22 cellular contexts compared by ENCODE assay signal in the genomic region with DNA sequence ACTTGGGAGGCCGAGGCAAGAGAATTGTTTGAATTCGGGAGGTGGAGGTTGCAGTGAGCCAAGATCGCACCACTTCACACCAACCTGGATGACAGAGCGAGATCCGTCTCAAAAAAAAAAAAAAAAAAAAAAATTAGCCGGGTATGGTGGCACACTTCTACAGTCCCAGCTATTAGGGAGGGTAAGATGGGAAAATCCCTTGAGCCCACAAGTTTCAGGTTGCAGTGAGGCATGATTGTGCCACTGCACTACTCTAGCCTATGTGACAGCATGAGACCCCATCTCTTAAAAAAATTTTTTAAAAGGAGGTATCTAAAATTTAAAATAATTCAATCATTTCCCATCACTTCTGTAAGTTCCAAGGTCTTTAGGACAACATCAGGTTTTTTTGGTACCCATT. TPM values are rescaled to one million over a fixed set of nuclear protein-coding genes. Genes with fewer than 3 reads are reported as not detected.
DNase-seq lines count a peak whose midpoint lies in the region; ATAC-seq lines count a peak whose summit lies in the region.
"Had no signal": no experiment of that assay in that cellular context is flagged by ENCODE, and none has a peak within 500 bp of the region (broad histone marks: within the 10 kb centered on the region; RNA-seq: fewer than 3 reads in every experiment).

No MANE protein-coding gene starts in this region.

- H3K27me3 Mint-ChIP-seq in activated T-cell treated with anti-CD3 and anti-CD28 coated beads, Interleukin-2, amount 50 U/mL, for 24 hours: no peaks in the 10 kb centered on the region
- no peaks in the 10 kb centered on the region for H3K27me3 Mint-ChIP-seq in T-helper 17 cell

- peaks cover 41% of the 10 kb centered on the region for H3K4me1 Mint-ChIP-seq in activated T-cell treated with anti-CD3 and anti-CD28 coated beads, Interleukin-2, amount 50 U/mL, for 24 hours (ENCODE audit: low read depth)
- H3K4me1 Mint-ChIP-seq in T-helper 17 cell: peaks cover 32% of the 10 kb centered on the region

- H3K9me3 Mint-ChIP-seq in activated T-cell treated with anti-CD3 and anti-CD28 coated beads, Interleukin-2, amount 50 U/mL, for 24 hours: no peaks in the 10 kb centered on the region

- ATAC-seq in GM18868 (IDR thresholded peaks at IDR 0.05; ENCODE audit: unreplicated experiment): peak; percentile 76
- ATAC-seq in T-helper 17 cell: no peak
- ATAC-seq in stimulated activated naive CD8-positive, alpha-beta T cell treated with anti-CD3 and anti-CD28 coated beads, Interleukin-15, Interleukin-2, amounts not matched to agents 100 U/mL and 50 U/mL, for 24 hours: peak; percentile 71
- ATAC-seq: Panc1 had no signal

- peaks cover 78% of the 10 kb centered on the region for H3K36me3 Mint-ChIP-seq in activated T-cell treated with anti-CD3 and anti-CD28 coated beads, Interleukin-2, amount 50 U/mL, for 24 hours (ENCODE audit: low read depth)
- peaks cover 10% of the 10 kb centered on the region for H3K36me3 Mint-ChIP-seq in T-helper 17 cell (ENCODE audit: low read depth)

- H3K27ac Mint-ChIP-seq in activated T-cell treated with anti-CD3 and anti-CD28 coated beads, Interleukin-2, amount 50 U/mL, for 24 hours: peak overlapping the region; percentile 16
- peak overlapping the region; percentile 70 for H3K27ac Mint-ChIP-seq in T-helper 17 cell

- no peak for DNase-seq in activated T-cell treated with anti-CD3 and anti-CD28 coated beads, Interleukin-2, amount 50 U/mL, for 24 hours
- no peak for DNase-seq in activated T-cell treated with anti-CD3 and anti-CD28 coated beads, Interleukin-2, amount 50 U/mL, for 1 hour
- DNase-seq in T-helper 17 cell (no peak), NCI-H2227 (lab: John Stamatoyannopoulos, UW; ENCODE audit: unreplicated experiment) (no peak)
- DNase-seq in stimulated activated naive CD8-positive, alpha-beta T cell treated with anti-CD3 and anti-CD28 coated beads, Interleukin-15, Interleukin-2, amounts not matched to agents 100 U/mL and 50 U/mL, for 24 hours: no peak
- no peak for DNase-seq in stimulated activated CD4-positive, alpha-beta T cell treated with anti-CD3 and anti-CD28 coated beads, Interleukin-4, amount 100 ng/mL, for 1 hour
- DNase-seq: DMS53; GDM1; GM23248; KG1; NCI-H1092 treated with DMSO at 0.1 percent for 48 hours; NCI-H1436 treated with DMSO at 0.1 percent for 48 hours; NCI-H1930; NCI-H345; NCI-H524; NCI-H774; NK-92 treated with Interleukin-12 subunit alpha and Interleukin-12 subunit beta, amount 100 ng/mL, for 24 hours; SIG-M5; SK-N-SH had no signal

- H3K9me3 ChIP-seq in T-helper 17 cell (ENCODE audit: control insufficient read depth, low read length, poor library complexity, severe bottlenecking): no peaks in the 10 kb centered on the region
- H3K9me3 ChIP-seq: HAP-1, SK-N-SH had no signal

- H3K4me3 Mint-ChIP-seq in activated T-cell treated with anti-CD3 and anti-CD28 coated beads, Interleukin-2, amount 50 U/mL, for 24 hours: no peak overlapping the region
- H3K4me3 Mint-ChIP-seq in T-helper 17 cell: no peak overlapping the region

RNA-seq across cellular contexts. Expression of gene PSIP1, which starts 26.0 kb away (rescaled TPM):
- 100 to 1,000 TPM; 115 to 117 TPM for total RNA-seq in T-helper 17 cell
